Comparison of ENCODE assay signal across 1 cellular context in the genomic region with DNA sequence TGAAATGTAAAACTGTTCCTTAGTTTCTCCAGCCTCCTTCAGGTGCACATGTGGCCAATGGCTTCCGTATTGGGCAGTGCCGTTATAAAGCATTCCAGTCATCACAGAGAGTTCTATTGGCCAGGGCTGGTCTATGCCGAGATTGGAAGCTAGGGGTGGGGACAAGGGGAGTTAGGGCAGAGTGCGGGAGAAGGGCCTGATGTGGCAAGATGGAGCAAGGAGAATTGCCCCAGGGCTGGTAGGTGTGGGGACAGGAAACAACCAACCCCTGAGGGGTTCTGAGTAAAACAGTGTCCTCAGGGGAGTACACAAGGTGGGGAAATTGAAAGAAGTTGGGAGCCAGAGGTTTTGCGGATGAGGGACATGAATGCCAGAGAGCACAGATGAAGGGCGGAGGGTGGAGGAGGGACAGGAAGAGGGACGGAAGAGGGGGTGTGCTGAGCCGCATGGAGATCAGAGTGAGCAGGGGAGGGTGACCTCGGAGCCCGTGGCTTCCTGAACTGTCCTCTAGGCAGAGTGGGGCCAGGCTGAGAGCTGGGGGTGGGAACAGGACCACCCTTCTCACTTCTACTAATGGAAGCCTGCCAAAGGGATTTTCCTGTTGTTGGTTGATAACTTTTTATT.
TF ChIP-seq lines count a peak whose summit lies in the region.

No MANE protein-coding gene starts in this region.

TF ChIP-seq in K562, 482 proteins besides CTCF, POLR2A, EP300 and RAD21:
- TF ChIP-seq, protein P1, sequence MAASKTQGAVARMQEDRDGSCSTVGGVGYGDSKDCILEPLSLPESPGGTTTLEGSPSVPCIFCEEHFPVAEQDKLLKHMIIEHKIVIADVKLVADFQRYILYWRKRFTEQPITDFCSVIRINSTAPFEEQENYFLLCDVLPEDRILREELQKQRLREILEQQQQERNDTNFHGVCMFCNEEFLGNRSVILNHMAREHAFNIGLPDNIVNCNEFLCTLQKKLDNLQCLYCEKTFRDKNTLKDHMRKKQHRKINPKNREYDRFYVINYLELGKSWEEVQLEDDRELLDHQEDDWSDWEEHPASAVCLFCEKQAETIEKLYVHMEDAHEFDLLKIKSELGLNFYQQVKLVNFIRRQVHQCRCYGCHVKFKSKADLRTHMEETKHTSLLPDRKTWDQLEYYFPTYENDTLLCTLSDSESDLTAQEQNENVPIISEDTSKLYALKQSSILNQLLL (CRISPR knock-in tag; IDR thresholded peaks at IDR 0.05; ENCODE audit: borderline replicate concordance) = no peak
- TF ChIP-seq MTA2 (IDR thresholded peaks at IDR 0.05; ENCODE audit: low read depth) (no peak), ZNF184 (CRISPR knock-in tag; IDR thresholded peaks at IDR 0.05) (no peak), GTF2A2 (tag; IDR thresholded peaks at IDR 0.05) (no peak), HSF4 (CRISPR knock-in tag; IDR thresholded peaks at IDR 0.05; ENCODE audit: borderline replicate concordance) (no peak), KDM5B (IDR thresholded peaks at IDR 0.05; ENCODE audit: insufficient replicate concordance, low read depth, low read length) (no peak), ETV1 (tag; conservative IDR thresholded peaks at IDR 0.05; ENCODE audit: low read depth) (0 out of 2 replicates have a peak, but pooled peaks have one; percentile 45), ZNF263 (CRISPR knock-in tag; IDR thresholded peaks at IDR 0.05; ENCODE audit: borderline replicate concordance) (peak; percentile 85), NFRKB (IDR thresholded peaks at IDR 0.05; ENCODE audit: low read depth) (no peak), ZNF780A (CRISPR knock-in tag; IDR thresholded peaks at IDR 0.05) (no peak), SNAPC5 (CRISPR knock-in tag; IDR thresholded peaks at IDR 0.05) (no peak)
- TF ChIP-seq, protein P2, sequence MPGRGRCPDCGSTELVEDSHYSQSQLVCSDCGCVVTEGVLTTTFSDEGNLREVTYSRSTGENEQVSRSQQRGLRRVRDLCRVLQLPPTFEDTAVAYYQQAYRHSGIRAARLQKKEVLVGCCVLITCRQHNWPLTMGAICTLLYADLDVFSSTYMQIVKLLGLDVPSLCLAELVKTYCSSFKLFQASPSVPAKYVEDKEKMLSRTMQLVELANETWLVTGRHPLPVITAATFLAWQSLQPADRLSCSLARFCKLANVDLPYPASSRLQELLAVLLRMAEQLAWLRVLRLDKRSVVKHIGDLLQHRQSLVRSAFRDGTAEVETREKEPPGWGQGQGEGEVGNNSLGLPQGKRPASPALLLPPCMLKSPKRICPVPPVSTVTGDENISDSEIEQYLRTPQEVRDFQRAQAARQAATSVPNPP (IDR thresholded peaks at IDR 0.05; ENCODE audit: borderline replicate concordance, insufficient read depth, insufficient read length) = no peak
